Comparison of ENCODE assay signal across 25 cellular contexts in genomic region chr10:110661292-110661691, GRCh38.
"Had no signal": no experiment of that assay in that cellular context is flagged by ENCODE, and none has a peak within 500 bp of the region (broad histone marks: within the 10 kb centered on the region; RNA-seq: fewer than 3 reads in every experiment).

No MANE protein-coding gene starts in this region.

- H3K9me3 ChIP-seq: left lung, neutrophil, right atrium auricular region, stomach, testis, thyroid gland, upper lobe of right lung had no signal

- ATAC-seq: left colon; left lung; naive thymus-derived CD8-positive, alpha-beta T cell; sciatic nerve; stimulated activated naive B cell treated with anti-CD40 and anti-IgM and Interleukin-4, amounts not matched to agents 10 μg/mL and 1 μg/mL and 100 μg/mL, for 72 hours; stimulated activated naive CD8-positive, alpha-beta T cell treated with anti-CD3 and anti-CD28 coated beads, Interleukin-15, Interleukin-2, amounts not matched to agents 100 U/mL and 50 U/mL, for 24 hours; upper lobe of right lung had no signal

- H3K27ac ChIP-seq: hepatocyte, left lung, neutrophil, parathyroid adenoma, skin epidermis, testis, thyroid gland, upper lobe of right lung had no signal

- H2AFZ ChIP-seq: hepatocyte, parathyroid adenoma had no signal

- H3K4me3 Mint-ChIP-seq: naive thymus-derived CD8-positive, alpha-beta T cell; nephron; neural crest cell; stimulated activated naive B cell treated with anti-CD40 and anti-IgM and Interleukin-4, amounts not matched to agents 10 μg/mL and 1 μg/mL and 100 μg/mL, for 72 hours had no signal

- H3K4me1 Mint-ChIP-seq: neural crest cell had no signal

- H3K9ac ChIP-seq: parathyroid adenoma had no signal

- H3K4me1 ChIP-seq: left lung, parathyroid adenoma, testis, thyroid gland, upper lobe of right lung had no signal

- H3K36me3 ChIP-seq: left lung, neutrophil, right atrium auricular region, stomach, thyroid gland, upper lobe of right lung had no signal

- DNase-seq: head of caudate nucleus; kidney glomerular epithelial cell; left colon; left lung; naive thymus-derived CD8-positive, alpha-beta T cell; occipital lobe; stimulated activated CD4-positive, alpha-beta T cell treated with anti-CD3 and anti-CD28 coated beads, Interleukin-12 subunit alpha, Interleukin-12 subunit beta, amount 100 ng/mL, for 4 hours; stimulated activated CD4-positive, alpha-beta T cell treated with anti-CD3 and anti-CD28 coated beads, Interleukin-15, amount 100 ng/mL, for 24 hours; stimulated activated CD4-positive, alpha-beta T cell treated with anti-CD3 and anti-CD28 coated beads, Interleukin-2, amount 100 ng/mL, for 24 hours; stimulated activated CD4-positive, alpha-beta T cell treated with anti-CD3 and anti-CD28 coated beads, Interleukin-4, amount 100 ng/mL, for 1 hour; stimulated activated naive B cell treated with anti-CD40 and anti-IgM and Interleukin-4, amounts not matched to agents 10 μg/mL and 1 μg/mL and 100 μg/mL, for 72 hours; stimulated activated naive CD8-positive, alpha-beta T cell treated with anti-CD3 and anti-CD28 coated beads, Interleukin-15, Interleukin-2, amounts not matched to agents 100 U/mL and 50 U/mL, for 24 hours; stomach; testis; thyroid gland; upper lobe of right lung had no signal

- H3K27ac Mint-ChIP-seq: nephron; stimulated activated naive B cell treated with anti-CD40 and anti-IgM and Interleukin-4, amounts not matched to agents 10 μg/mL and 1 μg/mL and 100 μg/mL, for 72 hours had no signal

- H3K4me3 ChIP-seq: hepatocyte, left lung, lung, right atrium auricular region, skin epidermis, stomach, testis, thyroid gland, upper lobe of right lung had no signal

- H3K4me2 ChIP-seq: hepatocyte had no signal

- H3K27me3 ChIP-seq: hepatocyte, right atrium auricular region, testis, thyroid gland had no signal
